Comparison of ENCODE assay signal across 1 cellular context in the genomic region with DNA sequence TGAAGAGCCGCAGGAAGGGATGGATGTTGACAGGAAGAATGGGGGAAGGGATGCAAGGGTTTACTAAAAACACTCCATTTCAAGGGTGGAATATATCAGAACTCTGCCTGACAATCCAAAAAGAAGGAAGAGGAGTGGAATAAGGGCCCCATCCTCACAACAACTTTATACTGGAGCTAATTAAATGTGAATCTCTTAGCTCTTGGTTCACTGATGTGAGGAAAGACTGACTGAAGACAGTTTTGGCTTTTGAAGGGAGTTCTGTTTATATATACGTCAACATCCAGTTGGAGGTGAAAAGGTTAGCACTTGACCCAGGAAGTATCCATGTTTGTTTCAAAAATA.
TF ChIP-seq lines count a peak whose summit lies in the region.

No MANE protein-coding gene starts in this region.

TF ChIP-seq in HepG2, 621 proteins besides CTCF, POLR2A, EP300 and RAD21:
- TF ChIP-seq NFKBIZ (CRISPR knock-in tag; IDR thresholded peaks at IDR 0.05): no peak
- TF ChIP-seq ZNF749 (CRISPR knock-in tag; IDR thresholded peaks at IDR 0.05; ENCODE audit: borderline replicate concordance): no peak
- TF ChIP-seq, protein P1, sequence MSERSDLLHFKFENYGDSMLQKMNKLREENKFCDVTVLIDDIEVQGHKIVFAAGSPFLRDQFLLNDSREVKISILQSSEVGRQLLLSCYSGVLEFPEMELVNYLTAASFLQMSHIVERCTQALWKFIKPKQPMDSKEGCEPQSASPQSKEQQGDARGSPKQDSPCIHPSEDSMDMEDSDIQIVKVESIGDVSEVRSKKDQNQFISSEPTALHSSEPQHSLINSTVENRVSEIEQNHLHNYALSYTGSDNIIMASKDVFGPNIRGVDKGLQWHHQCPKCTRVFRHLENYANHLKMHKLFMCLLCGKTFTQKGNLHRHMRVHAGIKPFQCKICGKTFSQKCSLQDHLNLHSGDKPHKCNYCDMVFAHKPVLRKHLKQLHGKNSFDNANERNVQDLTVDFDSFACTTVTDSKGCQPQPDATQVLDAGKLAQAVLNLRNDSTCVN (CRISPR knock-in tag; IDR thresholded peaks at IDR 0.05; ENCODE audit: borderline replicate concordance): no peak
- TF ChIP-seq SP2 (CRISPR knock-in tag; IDR thresholded peaks at IDR 0.05): no peak
- TF ChIP-seq ZNF737 (CRISPR knock-in tag; IDR thresholded peaks at IDR 0.05; ENCODE audit: borderline replicate concordance): no peak
- TF ChIP-seq PLRG1 (conservative IDR thresholded peaks at IDR 0.05): no peak
- TF ChIP-seq NFE2 (CRISPR knock-in tag; IDR thresholded peaks at IDR 0.05): no peak
- TF ChIP-seq ZNF232 (CRISPR knock-in tag; IDR thresholded peaks at IDR 0.05; ENCODE audit: borderline replicate concordance): no peak
- no peak for TF ChIP-seq FIP1L1 (IDR thresholded peaks at IDR 0.05; ENCODE audit: borderline replicate concordance, insufficient read depth, low read depth, low read length)
- no peak for TF ChIP-seq CBX1 (IDR thresholded peaks at IDR 0.05; ENCODE audit: low read depth)
- TF ChIP-seq MIER3 (CRISPR knock-in tag; IDR thresholded peaks at IDR 0.05; ENCODE audit: borderline replicate concordance): no peak
- TF ChIP-seq ZNF441 (CRISPR knock-in tag; IDR thresholded peaks at IDR 0.05; ENCODE audit: borderline replicate concordance): no peak
- TF ChIP-seq ARHGAP35 (CRISPR knock-in tag; IDR thresholded peaks at IDR 0.05; ENCODE audit: borderline replicate concordance): no peak
- no peak for TF ChIP-seq ZNF331 (CRISPR knock-in tag; IDR thresholded peaks at IDR 0.05)
TF ChIP-seq in HepG2: peak in this region for 0.
